Comparison of ENCODE assay signal across 27 cellular contexts in genomic region chr2:159462961-159463360, GRCh38.
DNase-seq lines count a peak whose midpoint lies in the region.
"Had no signal": no experiment of that assay in that cellular context is flagged by ENCODE, and none has a peak within 500 bp of the region (broad histone marks: within the 10 kb centered on the region; RNA-seq: fewer than 3 reads in every experiment).

No MANE protein-coding gene starts in this region.

- H3K9ac ChIP-seq in trophoblast cell (ENCODE audit: low read length), result no peak overlapping the region
- H3K9ac ChIP-seq: BLaER1; BLaER1 treated with 17β-estradiol and CSF1 and Interleukin-3, amounts not matched to agents 10 nM and 100 nM had no signal

- no peaks in the 10 kb centered on the region for H3K36me3 ChIP-seq in trophoblast cell (ENCODE audit: control insufficient read depth in 1 of 2, insufficient read depth in 2 of 2, low read length in 2 of 2)
- H3K36me3 ChIP-seq: BE2C had no signal

- no peak overlapping the region for H2BK12ac ChIP-seq in trophoblast cell (ENCODE audit: low read length)

- no peak overlapping the region for H4K91ac ChIP-seq in trophoblast cell (ENCODE audit: low read depth, low read length)

- no peak overlapping the region for H3K14ac ChIP-seq in trophoblast cell (ENCODE audit: low read length)

- no peak overlapping the region for H2BK5ac ChIP-seq in trophoblast cell (ENCODE audit: low read depth, low read length, poor library complexity)

- no peak overlapping the region for H3K18ac ChIP-seq in trophoblast cell (ENCODE audit: low read length)

- H3K4ac ChIP-seq in trophoblast cell (ENCODE audit: low read depth, low read length), result no peak overlapping the region

- H3K4me3 ChIP-seq in trophoblast cell (ENCODE audit: low read depth, low read length), result no peak overlapping the region
- H3K4me3 ChIP-seq: A549; BLaER1; BLaER1 treated with 17β-estradiol and CSF1 and Interleukin-3, amounts not matched to agents 10 nM and 100 nM had no signal

- DNase-seq in trophoblast cell (peak; percentile 56 to 81), activated gamma-delta T cell treated with Interleukin-2 at 50 U/mL for 16 hours (no peak)
- DNase-seq: 8988T; ACHN; AML-193; BE2C; C1 segment of cervical spinal cord; Caco-2; Calu3; CD4-positive, alpha-beta memory T cell; CD4-positive, alpha-beta T cell; CD4-positive, CD25-positive, alpha-beta regulatory T cell; CD8-positive, alpha-beta memory T cell; CD8-positive, alpha-beta T cell; COR-L47; DMS 273 treated with DMSO at 0.1 percent for 48 hours; DMS153; DMS53; DMS79; DMS79 treated with DMSO at 0.1 percent for 48 hours; DND-41; EL had no signal

- no peaks in the 10 kb centered on the region for H3K9me3 ChIP-seq in trophoblast cell (ENCODE audit: insufficient read depth, low read depth, low read length)
- H3K9me3 ChIP-seq: A549, BE2C, BLaER1, Caco-2 had no signal

- H2BK120ac ChIP-seq in trophoblast cell (ENCODE audit: insufficient read depth, low read length, poor library complexity), result no peak overlapping the region

- no CpG with 5 or more reads among the region's 7 CpGs for WGBS in trophoblast cell (ENCODE audit: extremely low coverage, insufficient coverage, insufficient read length)

- no peaks in the 10 kb centered on the region for H3K79me1 ChIP-seq in trophoblast cell (ENCODE audit: low read length)

- no peaks in the 10 kb centered on the region for H3K27me3 ChIP-seq in trophoblast cell (ENCODE audit: insufficient read depth, low read length)
- H3K27me3 ChIP-seq: BE2C; BLaER1; BLaER1 treated with 17β-estradiol and CSF1 and Interleukin-3, amounts not matched to agents 10 nM and 100 nM had no signal

- no peak overlapping the region for H2AFZ ChIP-seq in trophoblast cell (ENCODE audit: insufficient read depth, low read length, poor library complexity)

- no peak overlapping the region for H4K12ac ChIP-seq in trophoblast cell (ENCODE audit: low read depth, low read length)

- no peak overlapping the region for H2AK5ac ChIP-seq in trophoblast cell (ENCODE audit: low read length)

- no peak overlapping the region for H4K8ac ChIP-seq in trophoblast cell (ENCODE audit: low read depth, low read length)

- no peaks in the 10 kb centered on the region for H3K4me1 ChIP-seq in trophoblast cell (ENCODE audit: control insufficient read depth in 1 of 2, insufficient read depth in 2 of 2, low read length in 2 of 2)
- H3K4me1 ChIP-seq: A549, BE2C, BLaER1, Caco-2 had no signal

- no peaks in the 10 kb centered on the region for H3K79me2 ChIP-seq in trophoblast cell (ENCODE audit: control insufficient read depth, insufficient read depth, low read length, poor library complexity)

- no peak overlapping the region for H3K27ac ChIP-seq in trophoblast cell (ENCODE audit: low read depth, low read length)
- H3K27ac ChIP-seq: 22Rv1; A549; BLaER1; BLaER1 treated with 17β-estradiol and CSF1 and Interleukin-3, amounts not matched to agents 10 nM and 100 nM; C4-2B had no signal

- no peak overlapping the region for H3K4me2 ChIP-seq in trophoblast cell (ENCODE audit: low read length)
- H3K4me2 ChIP-seq: A549; BLaER1; BLaER1 treated with 17β-estradiol and CSF1 and Interleukin-3, amounts not matched to agents 10 nM and 100 nM had no signal

- H3K23ac ChIP-seq in trophoblast cell (ENCODE audit: low read length), result no peak overlapping the region
